9 cellular contexts compared by ENCODE assay signal in the genomic region with DNA sequence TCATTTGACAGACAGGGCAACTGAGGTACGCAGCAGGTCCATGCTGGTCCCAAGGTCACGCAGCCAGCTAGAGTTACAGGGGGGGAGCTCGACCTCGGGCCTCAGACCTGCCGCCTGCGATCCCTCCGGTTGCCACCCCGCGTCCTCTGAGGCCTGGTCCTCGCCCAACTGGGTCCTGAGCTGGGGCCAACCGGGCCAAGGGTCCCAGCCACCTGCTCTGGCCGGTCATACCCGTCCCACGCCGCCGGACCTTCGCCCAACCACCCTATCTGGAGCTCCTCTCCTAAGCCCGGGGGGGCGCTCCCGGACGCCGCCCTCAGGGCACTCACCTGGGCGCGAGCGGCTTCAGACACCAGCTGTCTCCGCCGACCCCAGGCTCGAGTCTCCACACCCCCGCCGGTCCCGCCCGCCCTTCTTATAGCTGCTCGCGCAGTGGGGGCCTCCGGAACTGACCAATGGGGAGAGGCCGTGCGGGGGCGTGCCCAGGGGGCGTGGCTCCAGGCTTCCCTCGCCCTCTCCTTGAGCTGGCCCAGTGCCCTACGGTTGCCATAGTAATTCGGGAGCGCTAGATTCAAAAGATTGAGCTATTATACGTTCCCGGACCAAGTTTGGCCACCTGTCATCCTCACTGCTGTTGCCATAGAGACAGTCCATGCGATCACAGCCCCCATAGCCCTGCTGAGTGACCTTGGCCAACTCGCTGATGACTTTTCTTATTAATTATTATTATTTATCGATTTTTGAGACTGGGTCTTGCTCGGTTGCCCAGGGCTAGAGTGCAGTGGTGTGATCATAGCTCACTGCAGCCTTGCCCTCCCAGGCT. TPM values are rescaled to one million over a fixed set of nuclear protein-coding genes. Genes with fewer than 3 reads are reported as not detected.
DNase-seq lines count a peak whose midpoint lies in the region; ATAC-seq and TF ChIP-seq lines count a peak whose summit lies in the region.
"Had no signal": no experiment of that assay in that cellular context is flagged by ENCODE, and none has a peak within 500 bp of the region (broad histone marks: within the 10 kb centered on the region; RNA-seq: fewer than 3 reads in every experiment).

A gene with protein sequence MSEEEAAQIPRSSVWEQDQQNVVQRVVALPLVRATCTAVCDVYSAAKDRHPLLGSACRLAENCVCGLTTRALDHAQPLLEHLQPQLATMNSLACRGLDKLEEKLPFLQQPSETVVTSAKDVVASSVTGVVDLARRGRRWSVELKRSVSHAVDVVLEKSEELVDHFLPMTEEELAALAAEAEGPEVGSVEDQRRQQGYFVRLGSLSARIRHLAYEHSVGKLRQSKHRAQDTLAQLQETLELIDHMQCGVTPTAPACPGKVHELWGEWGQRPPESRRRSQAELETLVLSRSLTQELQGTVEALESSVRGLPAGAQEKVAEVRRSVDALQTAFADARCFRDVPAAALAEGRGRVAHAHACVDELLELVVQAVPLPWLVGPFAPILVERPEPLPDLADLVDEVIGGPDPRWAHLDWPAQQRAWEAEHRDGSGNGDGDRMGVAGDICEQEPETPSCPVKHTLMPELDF (minus strand): TSS at position 389 of the 823 bp plus-strand sequence. CDS start 1,150 bp downstream, outside the sequence.

- H3K23me2 ChIP-seq in H9 (ENCODE audit: insufficient read length, low read depth, low read length, poor library complexity, severe bottlenecking), result peaks cover 3% of the 10 kb centered on the region

- H3K27me3 ChIP-seq in H9 (ENCODE audit: insufficient read depth, low read length), result no peaks in the 10 kb centered on the region; the same call in 1 of the 2 replicates
- no peaks in the 10 kb centered on the region for H3K27me3 ChIP-seq in esophagus (ENCODE audit: control insufficient read depth in 1 of 2, insufficient read depth in 2 of 2, low read length in 2 of 2)
- no peaks in the 10 kb centered on the region for H3K27me3 ChIP-seq in stomach smooth muscle (ENCODE audit: control insufficient read depth in 1 of 2, insufficient read depth in 2 of 2, low read length in 2 of 2)

- no peaks in the 10 kb centered on the region; a peak in 1 of 5 replicates for H3K9me3 Mint-ChIP-seq in H9

- H2BK120ac ChIP-seq in H9 (ENCODE audit: low read depth, low read length, poor library complexity, severe bottlenecking), result no peak within 1 kb of the TSS

- H4K5ac ChIP-seq in H9 (ENCODE audit: insufficient read length, low read depth, low read length), result no peak within 1 kb of the TSS

- no peaks in the 10 kb centered on the region for H3K79me1 ChIP-seq in H9 (ENCODE audit: insufficient read depth, low read depth, low read length, poor library complexity, severe bottlenecking)

- peak; percentile 95 for DNase-seq in H9
- peak; percentile 77 to 94 for DNase-seq in NCI-H446 (lab: John Stamatoyannopoulos, UW)
- peak; percentile 12 for DNase-seq in activated CD8-positive, alpha-beta memory T cell treated with anti-CD3 and anti-CD28 coated beads, Interleukin-2, amount 50 U/mL, for 24 hours (ENCODE audit: extremely low read depth)
- DNase-seq in mucosa of gallbladder (ENCODE audit: low spot score), result peak; percentile 64
- no peak for DNase-seq in UCSD-AML1 (lab: John Stamatoyannopoulos, UW; ENCODE audit: unreplicated experiment)

- peaks cover 5 to 11% of the 10 kb centered on the region in 2 experiments for H3K4me1 Mint-ChIP-seq in H9

- no peaks in the 10 kb centered on the region for H3K79me2 ChIP-seq in H9 (ENCODE audit: insufficient read depth, low read length)

- H2BK15ac ChIP-seq in H9 (ENCODE audit: low read depth, low read length), result no peak within 1 kb of the TSS

- H3K27me3 Mint-ChIP-seq in H9 (ENCODE audit: low read depth), result peaks cover 69% of the 10 kb centered on the region

- no peak within 1 kb of the TSS for H2AFZ ChIP-seq in H9 (ENCODE audit: low read length)

- H3K36me3 ChIP-seq in esophagus (ENCODE audit: control insufficient read depth in 2 of 2, insufficient read depth in 2 of 2, low read length in 1 of 2) (no peaks in the 10 kb centered on the region), stomach smooth muscle (ENCODE audit: control insufficient read depth in 2 of 2, insufficient read depth in 2 of 2, low read length in 2 of 2) (no peaks in the 10 kb centered on the region)

- H3K27ac Mint-ChIP-seq in H9, result no peak within 1 kb of the TSS; a peak in 1 of 7 replicates

- TF ChIP-seq CTCF in H9 (conservative IDR thresholded peaks at IDR 0.05), result peak; percentile 21; the same call in 1 of the 3 replicates

- no peak within 1 kb of the TSS for H3K23ac ChIP-seq in H9 (ENCODE audit: insufficient read length, low read depth, low read length)

- peak within 1 kb of the TSS; percentile 45 for H3K4me2 ChIP-seq in H9 (ENCODE audit: insufficient read depth, insufficient read length, low read length)

- no peak within 1 kb of the TSS for H3K56ac ChIP-seq in H9 (ENCODE audit: insufficient read length, low read depth, low read length)

- no peak within 1 kb of the TSS for H2BK12ac ChIP-seq in H9 (ENCODE audit: insufficient read length, low read depth, low read length)

- H3K4ac ChIP-seq in H9 (ENCODE audit: low read depth, low read length), result no peak within 1 kb of the TSS

- H3K36me3 Mint-ChIP-seq in H9 (ENCODE audit: insufficient read depth in 1 of 3, low read depth in 3 of 3), result no peaks in the 10 kb centered on the region

- H3K27ac ChIP-seq in H9 (ENCODE audit: insufficient read length, low read depth, low read length), result no peak within 1 kb of the TSS
- no peak within 1 kb of the TSS for H3K27ac ChIP-seq in esophagus (ENCODE audit: low read depth in 2 of 2, low read length in 1 of 2)
- no peak within 1 kb of the TSS for H3K27ac ChIP-seq in stomach smooth muscle (ENCODE audit: low read length)

- no peak within 1 kb of the TSS for H3T11ph ChIP-seq in H9 (ENCODE audit: low read length)

- H3K9ac ChIP-seq in H9 (ENCODE audit: extremely low read depth, insufficient read length, low read length) (no peak within 1 kb of the TSS), stomach smooth muscle (ENCODE audit: low read length in 2 of 2) (no peak within 1 kb of the TSS)

- peak within 1 kb of the TSS; percentile 45 for H3K18ac ChIP-seq in H9 (ENCODE audit: insufficient read length, low read depth, low read length)

- H3K14ac ChIP-seq in H9 (ENCODE audit: insufficient read depth, low read length), result peak within 1 kb of the TSS; percentile 16; the same call in 1 of the 2 replicates

- no peaks in the 10 kb centered on the region for H4K20me1 ChIP-seq in H9 (ENCODE audit: control insufficient read depth, insufficient read depth, insufficient read length)

- H3K4me3 ChIP-seq in esophagus (ENCODE audit: low read depth in 1 of 2, low read length in 2 of 2), result peak within 1 kb of the TSS; percentile 0 to 29
- H3K4me3 ChIP-seq in stomach smooth muscle (ENCODE audit: low read length in 2 of 2), result peak within 1 kb of the TSS; percentile 62 to 69

- H3K4me1 ChIP-seq in H9 (ENCODE audit: insufficient read depth, low read length) (no peaks in the 10 kb centered on the region), esophagus (ENCODE audit: control insufficient read depth in 2 of 2, insufficient read depth in 2 of 2, low read length in 1 of 2) (peaks cover 2 to 6% of the 10 kb centered on the region in 2 donors), stomach smooth muscle (ENCODE audit: control insufficient read depth, insufficient read depth, low read length) (peaks cover 7% of the 10 kb centered on the region)

- no peak within 1 kb of the TSS for H2AK5ac ChIP-seq in H9 (ENCODE audit: insufficient read length, low read length)

- no peak within 1 kb of the TSS for H2BK5ac ChIP-seq in H9 (ENCODE audit: insufficient read length, low read length)

- H3K4me3 Mint-ChIP-seq in H9, result peak within 1 kb of the TSS; percentile 47 to 66

- H2BK20ac ChIP-seq in H9 (ENCODE audit: low read depth, low read length, poor library complexity, severe bottlenecking), result no peak within 1 kb of the TSS

- no peaks in the 10 kb centered on the region for H3K9me3 ChIP-seq in H9 (ENCODE audit: control insufficient read depth, low read depth, low read length)
- H3K9me3 ChIP-seq in esophagus (ENCODE audit: control insufficient read depth in 2 of 2, insufficient read depth in 1 of 2, low read depth in 1 of 2, low read length in 1 of 2), result no peaks in the 10 kb centered on the region
- no peaks in the 10 kb centered on the region for H3K9me3 ChIP-seq in stomach smooth muscle (ENCODE audit: control insufficient read depth in 2 of 2, low read length in 2 of 2)

- H4K8ac ChIP-seq in H9 (replicated peaks; ENCODE audit: insufficient read length, low read depth, low read length), result no peak within 1 kb of the TSS

- no peak for ATAC-seq in GM21723 (IDR thresholded peaks at IDR 0.05; ENCODE audit: unreplicated experiment)

- WGBS in H9 (ENCODE audit: extremely low coverage, insufficient read length, low lambda C conversion rate), result no CpG with 5 or more reads among the region's 49 CpGs
- WGBS in esophagus, 2 donors, result 10 to 15% methylated on average over 49 of the region's 49 CpGs

- H4K91ac ChIP-seq in H9 (ENCODE audit: insufficient read length, low read depth, low read length), result no peak within 1 kb of the TSS

RNA-seq across cellular contexts. Expression of the gene that starts here (rescaled TPM):
- total RNA-seq in H9 (2021), result 2.7 and 3.9 TPM in 2 replicates
- 1 to 10 TPM; 2.7 to 4.9 TPM for polyA plus RNA-seq in esophagus
- total RNA-seq in mucosa of gallbladder, result 13.6 TPM
- total RNA-seq: T-helper 2 cell treated with Interferon-gamma antibody and Interleukin-4, amounts not matched to agents 100 ng/mL and 5 ng/mL, for 36 hours had no signal
